ENCODE assay signal across 1 cellular context in the genomic region with DNA sequence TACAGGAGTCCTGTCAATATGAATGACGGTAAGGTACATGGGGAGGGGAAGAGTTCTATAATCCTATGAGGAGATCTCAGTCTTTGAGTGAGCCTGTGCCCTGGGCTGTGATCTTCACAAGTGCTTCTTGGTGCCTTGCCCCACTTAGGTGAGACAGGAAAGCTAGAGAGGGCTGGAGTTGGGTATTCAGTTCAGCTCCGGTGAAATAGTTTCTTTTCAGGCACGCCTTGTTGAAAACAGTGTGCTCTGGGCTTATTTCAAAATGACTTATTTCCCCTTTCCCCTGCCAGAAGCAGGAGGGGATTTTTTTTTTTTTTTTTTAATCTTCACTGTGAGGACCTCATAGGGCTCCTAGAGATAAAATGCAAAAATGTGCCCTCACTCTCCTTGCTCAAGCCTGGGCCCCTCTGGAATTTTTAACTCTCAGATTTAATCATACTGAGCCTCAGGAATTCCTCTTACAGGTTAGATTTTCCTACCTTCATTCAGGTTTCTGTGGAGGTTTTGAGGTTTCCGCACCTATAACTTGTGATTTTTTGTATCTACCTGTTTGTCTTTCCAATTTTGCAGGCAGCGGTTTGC.
TF ChIP-seq lines count a peak whose summit lies in the region.

No MANE protein-coding gene starts in this region.

TF ChIP-seq in GM23338, 12 proteins besides CTCF, POLR2A, EP300 and RAD21 (continued from another document):
- TF ChIP-seq, protein P1, sequence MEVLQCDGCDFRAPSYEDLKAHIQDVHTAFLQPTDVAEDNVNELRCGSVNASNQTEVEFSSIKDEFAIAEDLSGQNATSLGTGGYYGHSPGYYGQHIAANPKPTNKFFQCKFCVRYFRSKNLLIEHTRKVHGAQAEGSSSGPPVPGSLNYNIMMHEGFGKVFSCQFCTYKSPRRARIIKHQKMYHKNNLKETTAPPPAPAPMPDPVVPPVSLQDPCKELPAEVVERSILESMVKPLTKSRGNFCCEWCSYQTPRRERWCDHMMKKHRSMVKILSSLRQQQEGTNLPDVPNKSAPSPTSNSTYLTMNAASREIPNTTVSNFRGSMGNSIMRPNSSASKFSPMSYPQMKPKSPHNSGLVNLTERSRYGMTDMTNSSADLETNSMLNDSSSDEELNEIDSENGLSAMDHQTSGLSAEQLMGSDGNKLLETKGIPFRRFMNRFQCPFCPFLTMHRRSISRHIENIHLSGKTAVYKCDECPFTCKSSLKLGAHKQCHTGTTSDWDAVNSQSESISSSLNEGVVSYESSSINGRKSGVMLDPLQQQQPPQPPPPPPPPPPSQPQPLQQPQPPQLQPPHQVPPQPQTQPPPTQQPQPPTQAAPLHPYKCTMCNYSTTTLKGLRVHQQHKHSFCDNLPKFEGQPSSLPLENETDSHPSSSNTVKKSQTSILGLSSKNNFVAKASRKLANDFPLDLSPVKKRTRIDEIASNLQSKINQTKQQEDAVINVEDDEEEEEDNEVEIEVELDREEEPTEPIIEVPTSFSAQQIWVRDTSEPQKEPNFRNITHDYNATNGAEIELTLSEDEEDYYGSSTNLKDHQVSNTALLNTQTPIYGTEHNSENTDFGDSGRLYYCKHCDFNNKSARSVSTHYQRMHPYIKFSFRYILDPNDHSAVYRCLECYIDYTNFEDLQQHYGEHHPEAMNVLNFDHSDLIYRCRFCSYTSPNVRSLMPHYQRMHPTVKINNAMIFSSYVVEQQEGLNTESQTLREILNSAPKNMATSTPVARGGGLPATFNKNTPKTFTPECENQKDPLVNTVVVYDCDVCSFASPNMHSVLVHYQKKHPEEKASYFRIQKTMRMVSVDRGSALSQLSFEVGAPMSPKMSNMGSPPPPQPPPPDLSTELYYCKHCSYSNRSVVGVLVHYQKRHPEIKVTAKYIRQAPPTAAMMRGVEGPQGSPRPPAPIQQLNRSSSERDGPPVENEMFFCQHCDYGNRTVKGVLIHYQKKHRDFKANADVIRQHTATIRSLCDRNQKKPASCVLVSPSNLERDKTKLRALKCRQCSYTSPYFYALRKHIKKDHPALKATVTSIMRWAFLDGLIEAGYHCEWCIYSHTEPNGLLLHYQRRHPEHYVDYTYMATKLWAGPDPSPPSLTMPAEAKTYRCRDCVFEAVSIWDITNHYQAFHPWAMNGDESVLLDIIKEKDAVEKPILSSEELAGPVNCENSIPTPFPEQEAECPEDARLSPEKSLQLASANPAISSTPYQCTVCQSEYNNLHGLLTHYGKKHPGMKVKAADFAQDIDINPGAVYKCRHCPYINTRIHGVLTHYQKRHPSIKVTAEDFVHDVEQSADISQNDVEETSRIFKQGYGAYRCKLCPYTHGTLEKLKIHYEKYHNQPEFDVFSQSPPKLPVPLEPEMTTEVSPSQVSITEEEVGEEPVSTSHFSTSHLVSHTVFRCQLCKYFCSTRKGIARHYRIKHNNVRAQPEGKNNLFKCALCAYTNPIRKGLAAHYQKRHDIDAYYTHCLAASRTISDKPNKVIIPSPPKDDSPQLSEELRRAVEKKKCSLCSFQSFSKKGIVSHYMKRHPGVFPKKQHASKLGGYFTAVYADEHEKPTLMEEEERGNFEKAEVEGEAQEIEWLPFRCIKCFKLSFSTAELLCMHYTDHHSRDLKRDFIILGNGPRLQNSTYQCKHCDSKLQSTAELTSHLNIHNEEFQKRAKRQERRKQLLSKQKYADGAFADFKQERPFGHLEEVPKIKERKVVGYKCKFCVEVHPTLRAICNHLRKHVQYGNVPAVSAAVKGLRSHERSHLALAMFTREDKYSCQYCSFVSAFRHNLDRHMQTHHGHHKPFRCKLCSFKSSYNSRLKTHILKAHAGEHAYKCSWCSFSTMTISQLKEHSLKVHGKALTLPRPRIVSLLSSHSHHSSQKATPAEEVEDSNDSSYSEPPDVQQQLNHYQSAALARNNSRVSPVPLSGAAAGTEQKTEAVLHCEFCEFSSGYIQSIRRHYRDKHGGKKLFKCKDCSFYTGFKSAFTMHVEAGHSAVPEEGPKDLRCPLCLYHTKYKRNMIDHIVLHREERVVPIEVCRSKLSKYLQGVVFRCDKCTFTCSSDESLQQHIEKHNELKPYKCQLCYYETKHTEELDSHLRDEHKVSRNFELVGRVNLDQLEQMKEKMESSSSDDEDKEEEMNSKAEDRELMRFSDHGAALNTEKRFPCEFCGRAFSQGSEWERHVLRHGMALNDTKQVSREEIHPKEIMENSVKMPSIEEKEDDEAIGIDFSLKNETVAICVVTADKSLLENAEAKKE (CRISPR knock-in tag; IDR thresholded peaks at IDR 0.05), result no peak
- TF ChIP-seq POLR2AphosphoS5 (IDR thresholded peaks at IDR 0.05; ENCODE audit: low read depth) (no peak), ZNF114 (CRISPR knock-in tag; IDR thresholded peaks at IDR 0.05) (no peak)
- TF ChIP-seq, protein P2, sequence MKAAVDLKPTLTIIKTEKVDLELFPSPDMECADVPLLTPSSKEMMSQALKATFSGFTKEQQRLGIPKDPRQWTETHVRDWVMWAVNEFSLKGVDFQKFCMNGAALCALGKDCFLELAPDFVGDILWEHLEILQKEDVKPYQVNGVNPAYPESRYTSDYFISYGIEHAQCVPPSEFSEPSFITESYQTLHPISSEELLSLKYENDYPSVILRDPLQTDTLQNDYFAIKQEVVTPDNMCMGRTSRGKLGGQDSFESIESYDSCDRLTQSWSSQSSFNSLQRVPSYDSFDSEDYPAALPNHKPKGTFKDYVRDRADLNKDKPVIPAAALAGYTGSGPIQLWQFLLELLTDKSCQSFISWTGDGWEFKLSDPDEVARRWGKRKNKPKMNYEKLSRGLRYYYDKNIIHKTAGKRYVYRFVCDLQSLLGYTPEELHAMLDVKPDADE (IDR thresholded peaks at IDR 0.05), result no peak
